Comparison of ENCODE assay signal across 13 cellular contexts in the genomic region with DNA sequence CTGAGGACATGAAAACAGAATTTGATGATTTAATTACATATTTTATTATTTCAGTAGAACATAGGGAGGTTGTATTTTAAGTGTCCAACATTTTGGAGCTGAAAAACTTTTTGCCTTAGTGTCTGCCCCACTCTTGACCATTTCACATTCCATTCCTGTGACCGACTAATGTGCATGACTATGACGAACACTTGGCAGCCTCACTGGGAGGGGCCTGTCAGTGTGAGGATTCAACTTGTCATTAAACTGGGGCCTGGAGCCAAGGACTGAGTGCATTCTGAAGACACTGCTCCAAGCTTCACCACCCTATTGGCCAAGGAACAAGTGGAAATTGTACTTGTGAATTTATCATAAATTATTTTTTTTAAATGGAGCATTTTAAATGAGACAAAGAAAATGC.
DNase-seq lines count a peak whose midpoint lies in the region; ATAC-seq and TF ChIP-seq lines count a peak whose summit lies in the region.
"Had no signal": no experiment of that assay in that cellular context is flagged by ENCODE, and none has a peak within 500 bp of the region (broad histone marks: within the 10 kb centered on the region; RNA-seq: fewer than 3 reads in every experiment).

No MANE protein-coding gene starts in this region.

- intact Hi-C loops in Calu3 (cut with micrococcal nuclease; ENCODE audit: unreplicated experiment) (no loop called here), posterior vena cava (cut with DNase I) (no loop called here)

- no peaks in the 10 kb centered on the region for H3K4me1 Mint-ChIP-seq in Calu3 (ENCODE audit: low read depth, unreplicated experiment)
- H3K4me1 Mint-ChIP-seq: mesothelial cell of epicardium had no signal

- POLR2A ChIA-PET in RWPE1 (lab: Yijun Ruan, JAX; ENCODE audit: low non-redundant PET) = no interaction called here

- H3K27me3 Mint-ChIP-seq in Calu3 (ENCODE audit: unreplicated experiment) = no peaks in the 10 kb centered on the region
- H3K27me3 Mint-ChIP-seq: stimulated activated naive CD8-positive, alpha-beta T cell treated with anti-CD3 and anti-CD28 coated beads, Interleukin-15, Interleukin-2, amounts not matched to agents 100 ng/mL and 50 ng/mL, for 24 hours had no signal

- no peaks in the 10 kb centered on the region for H3K36me3 Mint-ChIP-seq in Calu3 (ENCODE audit: insufficient read depth, unreplicated experiment)
- H3K36me3 Mint-ChIP-seq: mesothelial cell of epicardium had no signal

- no peaks in the 10 kb centered on the region for H3K9me3 Mint-ChIP-seq in Calu3 (ENCODE audit: low read depth, unreplicated experiment)
- H3K9me3 Mint-ChIP-seq: mesothelial cell of epicardium had no signal

- no peak for TF ChIP-seq CTCF in Calu3 (IDR thresholded peaks at IDR 0.05; ENCODE audit: unreplicated experiment)
- TF ChIP-seq CTCF in RWPE1 (conservative IDR thresholded peaks at IDR 0.05; ENCODE audit: low read depth) = no peak
- TF ChIP-seq CTCF in fibroblast of the aortic adventitia (IDR thresholded peaks at IDR 0.05; ENCODE audit: insufficient read depth, low read length) = no peak

- H3K4me3 ChIP-seq in fibroblast of the aortic adventitia (ENCODE audit: low read depth, low read length) = no peak overlapping the region

- no peak overlapping the region for H3K27ac ChIP-seq in RWPE1

- H3K4me3 Mint-ChIP-seq in Calu3 (ENCODE audit: low read depth, unreplicated experiment) = no peak overlapping the region
- H3K4me3 Mint-ChIP-seq: mesothelial cell of epicardium; stimulated activated naive CD8-positive, alpha-beta T cell treated with anti-CD3 and anti-CD28 coated beads, Interleukin-15, Interleukin-2, amounts not matched to agents 100 ng/mL and 50 ng/mL, for 24 hours had no signal

- DNase-seq in Calu3 (peak; percentile 14), RWPE1 (ENCODE audit: low spot score) (peak; percentile 50), fibroblast of the aortic adventitia (ENCODE audit: low read depth) (peak; percentile 93), posterior vena cava (ENCODE audit: low spot score) (peak; percentile 91), HuH-7 (ENCODE audit: low spot score) (no peak), NCI-H1105 treated with DMSO at 0.1 percent for 48 hours (lab: John Stamatoyannopoulos, UW) (no peak)
- DNase-seq: effector CD4-positive, alpha-beta T cell; NCI-H510A treated with DMSO at 0.1 percent for 48 hours; T-helper 9 cell had no signal

- CTCF ChIA-PET in Calu3 (lab: Charles Lee) = no interaction called here
- CTCF ChIA-PET in RWPE1 (lab: Yijun Ruan, JAX) = no interaction called here

- ATAC-seq in HG03354 (IDR thresholded peaks at IDR 0.05; ENCODE audit: poor library complexity, severe bottlenecking, unreplicated experiment) (no peak), HG02588 (IDR thresholded peaks at IDR 0.05; ENCODE audit: unreplicated experiment) (no peak)

- no TSS peak for BruUV-seq in Calu3 (replicated peaks; lab: Mats Ljungman, UMichigan)

- no peak overlapping the region for H3K27ac Mint-ChIP-seq in Calu3 (ENCODE audit: unreplicated experiment)
- H3K27ac Mint-ChIP-seq: mesothelial cell of epicardium; stimulated activated naive CD8-positive, alpha-beta T cell treated with anti-CD3 and anti-CD28 coated beads, Interleukin-15, Interleukin-2, amounts not matched to agents 100 ng/mL and 50 ng/mL, for 24 hours had no signal

Comparison
In these comparisons a context has a peak if more than half of its experiments do, and no peak if none do; other contexts are left out.
1. DNase-seq: peak in Calu3 (single experiment), RWPE1 (single experiment), fibroblast of the aortic adventitia (single experiment) and posterior vena cava (single experiment); none in HuH-7 (single experiment) and NCI-H1105 treated with DMSO at 0.1 percent for 48 hours (single experiment).